In the genomic region with DNA sequence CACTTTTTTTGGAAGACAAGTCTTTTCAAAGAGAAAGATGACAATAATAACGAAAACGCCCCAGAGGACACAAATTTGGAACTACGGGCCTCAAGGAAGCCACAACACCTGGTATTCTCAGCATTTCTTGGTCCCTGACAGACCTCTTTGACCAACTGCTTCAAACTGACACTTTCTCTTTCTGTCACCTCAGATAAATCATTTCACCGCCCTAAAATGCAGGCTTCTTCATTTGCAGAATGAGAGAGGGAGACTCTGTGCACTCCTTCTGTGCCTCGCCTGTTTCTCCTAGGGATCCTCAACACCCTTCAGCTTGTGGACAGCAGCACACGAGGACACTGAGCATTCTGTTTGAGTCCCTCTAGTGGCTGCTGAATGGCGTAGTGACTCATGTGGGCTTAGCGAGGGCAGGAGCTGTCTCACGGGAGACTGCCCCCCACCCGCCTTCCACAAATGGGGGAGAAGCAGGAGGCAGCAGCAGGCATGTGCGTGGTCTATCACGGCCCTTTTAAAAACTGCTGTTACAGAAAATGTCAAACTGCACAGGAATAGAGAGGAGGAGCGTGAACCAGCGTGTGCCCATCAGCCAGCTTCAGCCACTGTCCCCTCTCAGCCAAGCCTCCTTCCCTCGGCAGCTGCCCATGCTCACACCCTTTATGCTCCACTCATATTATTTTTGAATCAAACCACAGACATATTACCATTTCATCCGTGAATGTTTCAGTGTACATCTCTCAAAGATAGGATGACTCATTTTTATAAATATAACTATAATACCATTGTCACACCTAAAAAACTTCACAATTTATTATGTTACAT, we compare ENCODE assay signal across 9 cellular contexts. TPM values are rescaled to one million over a fixed set of nuclear protein-coding genes. Genes with fewer than 3 reads are reported as not detected.
DNase-seq lines count a peak whose midpoint lies in the region; ATAC-seq and TF ChIP-seq lines count a peak whose summit lies in the region.
"Had no signal": no experiment of that assay in that cellular context is flagged by ENCODE, and none has a peak within 500 bp of the region (broad histone marks: within the 10 kb centered on the region; RNA-seq: fewer than 3 reads in every experiment).

No MANE protein-coding gene starts in this region.

- no peaks in the 10 kb centered on the region for H3K4me1 ChIP-seq in CD8-positive, alpha-beta memory T cell (ENCODE audit: insufficient read depth, low read length)

- peaks cover 16% of the 10 kb centered on the region for H3K36me3 ChIP-seq in GM06990 (ENCODE audit: control insufficient read depth, insufficient read depth, low read length)
- H3K36me3 ChIP-seq in CD8-positive, alpha-beta memory T cell (ENCODE audit: insufficient read depth, low read length): no peaks in the 10 kb centered on the region

- H3K4me1 Mint-ChIP-seq in T-helper 1 cell treated with Interleukin-12 subunit alpha and Interleukin-12 subunit beta and Interleukin-4 antibody, amounts not matched to agents 30 μg/mL and 1 μg/mL, for 36 hours (ENCODE audit: low read depth): peaks cover 13% of the 10 kb centered on the region
- peaks cover 7 to 10% (median 8%) of the 10 kb centered on the region in 3 donors for H3K4me1 Mint-ChIP-seq in CD8-positive, alpha-beta memory T cell
- H3K4me1 Mint-ChIP-seq: activated naive CD4-positive, alpha-beta T cell treated with anti-CD3 and anti-CD28 coated beads, Interleukin-2, amount 50 U/mL, for 24 hours had no signal

- peak; percentile 69 for DNase-seq in GM06990 (ENCODE audit: extremely low read depth, insufficient read length)
- DNase-seq in hepatic stellate cell (ENCODE audit: low spot score): peak; percentile 74
- DNase-seq in CD8-positive, alpha-beta memory T cell: no peak
- DNase-seq in effector CD4-positive, alpha-beta T cell: no peak

- POLR2A ChIA-PET in CD8-positive, alpha-beta memory T cell (lab: Charles Lee): no interaction called here

- no peaks in the 10 kb centered on the region for H3K27me3 Mint-ChIP-seq in T-helper 1 cell treated with Interleukin-12 subunit alpha and Interleukin-12 subunit beta and Interleukin-4 antibody, amounts not matched to agents 30 μg/mL and 1 μg/mL, for 36 hours (ENCODE audit: low read depth)
- H3K27me3 Mint-ChIP-seq in CD8-positive, alpha-beta memory T cell: peaks cover 26 to 48% of the 10 kb centered on the region in 2 donors

- CTCF ChIA-PET in CD8-positive, alpha-beta memory T cell (lab: Charles Lee): no interaction called here

- peak; percentile 55 for TF ChIP-seq CTCF in GM06990 (IDR thresholded peaks at IDR 0.05; ENCODE audit: insufficient read depth, low read length, poor library complexity, severe bottlenecking)

- H3K4me3 Mint-ChIP-seq in T-helper 1 cell treated with Interleukin-12 subunit alpha and Interleukin-12 subunit beta and Interleukin-4 antibody, amounts not matched to agents 30 μg/mL and 1 μg/mL, for 36 hours: peak overlapping the region; percentile 22
- H3K4me3 Mint-ChIP-seq in CD8-positive, alpha-beta memory T cell: peak overlapping the region in 1 of 7 donors; percentile 14
- H3K4me3 Mint-ChIP-seq: activated naive CD4-positive, alpha-beta T cell treated with anti-CD3 and anti-CD28 coated beads, Interleukin-2, amount 50 U/mL, for 24 hours had no signal

- no peak overlapping the region for H3K4me3 ChIP-seq in GM06990 (replicated peaks; ENCODE audit: low read depth, low read length)
- no peak overlapping the region for H3K4me3 ChIP-seq in CD8-positive, alpha-beta memory T cell (ENCODE audit: low read length)

- H3K27ac ChIP-seq in CD8-positive, alpha-beta memory T cell (ENCODE audit: low read depth, low read length): no peak overlapping the region

- no peaks in the 10 kb centered on the region for H3K9me3 ChIP-seq in CD8-positive, alpha-beta memory T cell (ENCODE audit: low read length)

- H3K27ac Mint-ChIP-seq in T-helper 1 cell treated with Interleukin-12 subunit alpha and Interleukin-12 subunit beta and Interleukin-4 antibody, amounts not matched to agents 30 μg/mL and 1 μg/mL, for 36 hours: no peak overlapping the region
- H3K27ac Mint-ChIP-seq in CD8-positive, alpha-beta memory T cell: no peak overlapping the region
- H3K27ac Mint-ChIP-seq: activated naive CD4-positive, alpha-beta T cell treated with anti-CD3 and anti-CD28 coated beads, Interleukin-2, amount 50 U/mL, for 24 hours had no signal

- peak; percentile 47 for ATAC-seq in GM19438 (IDR thresholded peaks at IDR 0.05; ENCODE audit: low read depth, unreplicated experiment)
- peak; percentile 52 for ATAC-seq in HG03280 (IDR thresholded peaks at IDR 0.05; ENCODE audit: unreplicated experiment)
- no peak for ATAC-seq in HG03097 (IDR thresholded peaks at IDR 0.05; ENCODE audit: low FRiP score, unreplicated experiment)

- no peaks in the 10 kb centered on the region for H3K36me3 Mint-ChIP-seq in T-helper 1 cell treated with Interleukin-12 subunit alpha and Interleukin-12 subunit beta and Interleukin-4 antibody, amounts not matched to agents 30 μg/mL and 1 μg/mL, for 36 hours (ENCODE audit: low read depth)
- H3K36me3 Mint-ChIP-seq in CD8-positive, alpha-beta memory T cell: no peaks in the 10 kb centered on the region

- no peaks in the 10 kb centered on the region for H3K27me3 ChIP-seq in GM06990 (replicated peaks; ENCODE audit: control insufficient read depth, insufficient read depth, low read length)
- no peaks in the 10 kb centered on the region for H3K27me3 ChIP-seq in CD8-positive, alpha-beta memory T cell (ENCODE audit: insufficient read depth, low read length, poor library complexity, severe bottlenecking)

- H3K9me3 Mint-ChIP-seq in T-helper 1 cell treated with Interleukin-12 subunit alpha and Interleukin-12 subunit beta and Interleukin-4 antibody, amounts not matched to agents 30 μg/mL and 1 μg/mL, for 36 hours: no peaks in the 10 kb centered on the region
- H3K9me3 Mint-ChIP-seq in CD8-positive, alpha-beta memory T cell: no peaks in the 10 kb centered on the region
- H3K9me3 Mint-ChIP-seq: activated naive CD4-positive, alpha-beta T cell treated with anti-CD3 and anti-CD28 coated beads, Interleukin-2, amount 50 U/mL, for 24 hours had no signal

RNA-seq across cellular contexts. Expression of a gene that starts 41.4 kb away (rescaled TPM):
- 1 to 10 TPM; 3.7 to 3.9 TPM for total RNA-seq in CD8-positive, alpha-beta memory T cell
- 0.26 TPM for polyA plus RNA-seq in CD8-positive, alpha-beta memory T cell

Comparison
In these comparisons a context has a peak if more than half of its experiments do, and no peak if none do; other contexts are left out.
1. DNase-seq: peak in GM06990 (single experiment) and hepatic stellate cell (single experiment); none in CD8-positive, alpha-beta memory T cell (0 of 5) and effector CD4-positive, alpha-beta T cell (single experiment).